ENCODE assay signal across 13 cellular contexts in the genomic region with DNA sequence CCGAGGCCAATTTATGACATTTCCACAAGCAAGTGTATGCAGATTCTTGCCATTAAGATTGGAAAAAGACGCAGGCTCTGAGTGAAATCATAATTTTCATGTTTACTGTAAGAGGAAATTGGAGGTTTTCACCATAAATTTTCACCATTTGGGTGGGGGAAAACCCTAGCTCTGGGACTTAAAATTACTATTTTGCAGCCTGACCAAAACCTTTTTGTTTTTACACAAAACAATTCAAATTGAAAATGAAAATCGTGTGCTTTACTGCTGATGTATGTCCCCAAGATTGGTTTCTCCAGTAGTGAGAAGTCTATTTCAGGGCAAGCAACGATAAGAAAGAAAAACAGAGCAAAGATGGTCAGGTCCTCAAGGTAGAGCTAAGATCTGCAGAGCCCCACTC.
DNase-seq lines count a peak whose midpoint lies in the region; ATAC-seq and TF ChIP-seq lines count a peak whose summit lies in the region.
"Had no signal": no experiment of that assay in that cellular context is flagged by ENCODE, and none has a peak within 500 bp of the region (broad histone marks: within the 10 kb centered on the region; RNA-seq: fewer than 3 reads in every experiment).

No MANE protein-coding gene starts in this region.

- peak overlapping the region; percentile 93 to 97 (median 95) for H3K4me3 Mint-ChIP-seq in CD4-positive, CD25-positive, alpha-beta regulatory T cell
- peak overlapping the region; percentile 97 for H3K4me3 Mint-ChIP-seq in activated naive CD8-positive, alpha-beta T cell treated with anti-CD3 and anti-CD28 coated beads for 36 hours

- no peaks in the 10 kb centered on the region for H3K27me3 Mint-ChIP-seq in CD4-positive, CD25-positive, alpha-beta regulatory T cell
- peaks cover 4% of the 10 kb centered on the region for H3K27me3 Mint-ChIP-seq in activated naive CD8-positive, alpha-beta T cell treated with anti-CD3 and anti-CD28 coated beads for 36 hours

- peaks cover 17% of the 10 kb centered on the region for H3K36me3 ChIP-seq in CD4-positive, CD25-positive, alpha-beta regulatory T cell (ENCODE audit: control insufficient read depth, insufficient read depth, low read length)
- no peaks in the 10 kb centered on the region for H3K36me3 ChIP-seq in upper lobe of right lung
- H3K36me3 ChIP-seq: BLaER1 had no signal

- H3K4me1 ChIP-seq in CD4-positive, CD25-positive, alpha-beta regulatory T cell (ENCODE audit: control insufficient read depth, insufficient read depth, low read length, poor library complexity, severe bottlenecking), result peaks cover 54% of the 10 kb centered on the region
- H3K4me1 ChIP-seq in upper lobe of right lung, result peaks cover 3% of the 10 kb centered on the region
- H3K4me1 ChIP-seq: BLaER1 had no signal

- H3K4me1 Mint-ChIP-seq in CD4-positive, CD25-positive, alpha-beta regulatory T cell, result peaks cover 40 to 90% (median 52%) of the 10 kb centered on the region in 4 donors
- peaks cover 68% of the 10 kb centered on the region for H3K4me1 Mint-ChIP-seq in activated naive CD8-positive, alpha-beta T cell treated with anti-CD3 and anti-CD28 coated beads for 36 hours

- H3K27ac Mint-ChIP-seq in CD4-positive, CD25-positive, alpha-beta regulatory T cell, result peak overlapping the region; percentile 95 to 99 (median 95)
- peak overlapping the region; percentile 100 for H3K27ac Mint-ChIP-seq in activated naive CD8-positive, alpha-beta T cell treated with anti-CD3 and anti-CD28 coated beads for 36 hours

- H3K9me3 ChIP-seq in CD4-positive, CD25-positive, alpha-beta regulatory T cell (ENCODE audit: control insufficient read depth in 2 of 2, low read length in 2 of 2), result no peaks in the 10 kb centered on the region
- no peaks in the 10 kb centered on the region for H3K9me3 ChIP-seq in upper lobe of right lung
- H3K9me3 ChIP-seq: BLaER1, psoas muscle, SK-N-SH had no signal

- peak overlapping the region; percentile 74 for H3K27ac ChIP-seq in CD4-positive, CD25-positive, alpha-beta regulatory T cell (ENCODE audit: insufficient read depth, low read length, poor library complexity, severe bottlenecking)
- H3K27ac ChIP-seq in upper lobe of right lung, result no peak overlapping the region
- H3K27ac ChIP-seq: BLaER1, psoas muscle had no signal

- no peak for ATAC-seq in CD4-positive, CD25-positive, alpha-beta regulatory T cell (ENCODE audit: low read depth in 2 of 2)
- ATAC-seq in GM18867 (IDR thresholded peaks at IDR 0.05; ENCODE audit: unreplicated experiment) (peak; percentile 66), HG02884 (IDR thresholded peaks at IDR 0.05; ENCODE audit: unreplicated experiment) (peak; percentile 82), upper lobe of right lung (no peak)
- ATAC-seq: left ventricle myocardium superior, psoas muscle had no signal

- no peaks in the 10 kb centered on the region for H3K27me3 ChIP-seq in CD4-positive, CD25-positive, alpha-beta regulatory T cell (ENCODE audit: control insufficient read depth, insufficient read depth, low read length)
- no peaks in the 10 kb centered on the region for H3K27me3 ChIP-seq in upper lobe of right lung

- intact Hi-C loops in upper lobe of right lung (cut with DNase I), result no loop called here

- H3K36me3 Mint-ChIP-seq in CD4-positive, CD25-positive, alpha-beta regulatory T cell, result peaks cover 40% of the 10 kb centered on the region
- H3K36me3 Mint-ChIP-seq in activated naive CD8-positive, alpha-beta T cell treated with anti-CD3 and anti-CD28 coated beads for 36 hours, result peaks cover 78% of the 10 kb centered on the region

- peak overlapping the region; percentile 99 for H3K4me3 ChIP-seq in CD4-positive, CD25-positive, alpha-beta regulatory T cell (ENCODE audit: low read depth, low read length)
- no peak overlapping the region for H3K4me3 ChIP-seq in upper lobe of right lung
- H3K4me3 ChIP-seq: BLaER1, psoas muscle had no signal

- no peak for TF ChIP-seq CTCF in upper lobe of right lung (IDR thresholded peaks at IDR 0.05)

- no peaks in the 10 kb centered on the region for H3K9me3 Mint-ChIP-seq in CD4-positive, CD25-positive, alpha-beta regulatory T cell
- no peaks in the 10 kb centered on the region for H3K9me3 Mint-ChIP-seq in activated naive CD8-positive, alpha-beta T cell treated with anti-CD3 and anti-CD28 coated beads for 36 hours

- peak in 1 of 3 donors; percentile 62 for DNase-seq in CD4-positive, CD25-positive, alpha-beta regulatory T cell
- no peak for DNase-seq in activated naive CD8-positive, alpha-beta T cell treated with anti-CD3 and anti-CD28 coated beads for 36 hours
- DNase-seq in pons (ENCODE audit: low spot score) (no peak), COLO829 (ENCODE audit: low spot score) (no peak), upper lobe of right lung (no peak), NCI-H526 (lab: John Stamatoyannopoulos, UW) (no peak)
- DNase-seq: left ventricle myocardium superior, NCI-H2081, psoas muscle, SK-N-SH had no signal

Comparison
In these comparisons a context has a peak if more than half of its experiments do, and no peak if none do; other contexts are left out.
1. ATAC-seq: peak in GM18867 (single experiment) and HG02884 (single experiment); none in CD4-positive, CD25-positive, alpha-beta regulatory T cell (0 of 2) and upper lobe of right lung (single experiment).